In the genomic region with DNA sequence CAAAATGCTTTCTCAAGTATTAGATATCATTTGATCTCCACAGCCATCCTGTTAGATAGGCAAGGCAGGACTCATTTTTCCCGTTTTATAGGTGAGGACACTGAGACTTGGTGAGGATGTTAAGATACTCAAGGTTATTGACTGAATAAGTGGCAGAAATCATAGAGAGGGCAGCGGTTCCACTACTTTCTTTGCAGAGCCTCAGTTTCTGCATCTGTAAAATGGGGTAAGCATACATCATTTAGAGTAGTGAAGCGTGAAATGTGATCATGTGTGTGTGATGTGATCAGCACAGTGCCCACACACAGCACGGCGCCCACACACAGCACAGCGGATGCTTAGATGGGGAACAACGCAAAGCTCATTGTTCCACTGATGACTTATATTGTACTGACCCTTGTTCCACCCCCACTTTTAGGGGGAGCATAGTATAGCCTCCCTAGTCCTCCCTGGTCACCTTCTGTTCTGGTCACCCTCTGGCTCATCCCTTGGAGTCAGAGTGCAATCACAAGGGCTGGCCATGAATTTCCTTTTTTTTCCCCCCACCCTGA, we compare ENCODE assay signal across 18 cellular contexts.
"Had no signal": no experiment of that assay in that cellular context is flagged by ENCODE, and none has a peak within 500 bp of the region (broad histone marks: within the 10 kb centered on the region; RNA-seq: fewer than 3 reads in every experiment).

No MANE protein-coding gene starts in this region.

- H3K36me3 Mint-ChIP-seq: naive thymus-derived CD8-positive, alpha-beta T cell; type B pancreatic cell had no signal

- H3K4me3 Mint-ChIP-seq: naive thymus-derived CD8-positive, alpha-beta T cell; type B pancreatic cell had no signal

- FAIRE-seq: endometrium, frontal cortex, islet of Langerhans had no signal

- H3K27ac Mint-ChIP-seq: type B pancreatic cell had no signal

- H3K9me3 Mint-ChIP-seq: naive thymus-derived CD8-positive, alpha-beta T cell; type B pancreatic cell had no signal

- H3K27me3 Mint-ChIP-seq: type B pancreatic cell had no signal

- H3K27ac ChIP-seq: heart right ventricle, neutrophil, sigmoid colon, skin epidermis, suprapubic skin, thyroid gland, uterus had no signal

- H3K27me3 ChIP-seq: heart right ventricle, neutrophil, sigmoid colon, suprapubic skin, thyroid gland, uterus had no signal

- H3K4me3 ChIP-seq: heart right ventricle, mucosa of descending colon, sigmoid colon, skin epidermis, suprapubic skin, thyroid gland, uterus had no signal

- H3K4me1 ChIP-seq: uterus had no signal

- H3K36me3 ChIP-seq: heart right ventricle, sigmoid colon, suprapubic skin, thyroid gland, uterus had no signal

- H3K9me3 ChIP-seq: heart right ventricle, mucosa of descending colon, neutrophil, sigmoid colon, suprapubic skin, thyroid gland, uterus had no signal

- DNase-seq: cortex of kidney; effector memory CD4-positive, alpha-beta T cell; heart right ventricle; mucosa of descending colon; naive thymus-derived CD8-positive, alpha-beta T cell; sigmoid colon; stimulated activated CD4-positive, alpha-beta T cell treated with anti-CD3 and anti-CD28 coated beads, Interleukin-12 subunit alpha, Interleukin-12 subunit beta, amount 100 ng/mL, for 4 hours; stimulated activated naive CD4-positive, alpha-beta T cell; uterus had no signal

- ATAC-seq: esophagus mucosa; heart right ventricle; mucosa of descending colon; naive thymus-derived CD8-positive, alpha-beta T cell had no signal
